8 cellular contexts compared by ENCODE assay signal in genomic region chr17:6913608-6914443, GRCh38.
A peak's percentile ranks its signal among the peaks of the same experiment; 100 is the strongest.
DNase-seq lines count a peak whose midpoint lies in the region; ATAC-seq and TF ChIP-seq lines count a peak whose summit lies in the region.

No MANE protein-coding gene starts in this region.

- H3K79me2 ChIP-seq in parathyroid adenoma: no peaks in the 10 kb centered on the region

- TF ChIP-seq POLR2A in testis (IDR thresholded peaks at IDR 0.05): no peak

- DNase-seq in C1 segment of cervical spinal cord (lab: John Stamatoyannopoulos, UW) (peak in 11 of 14 donors; percentile 1 to 46 (median 26)), HuH-7 (ENCODE audit: low spot score) (peak; percentile 41), SK-MEL-5 (ENCODE audit: low read depth, low spot score) (peak; percentile 75), globus pallidus (ENCODE audit: low spot score) (peak; percentile 45), testis (peak; percentile 85)
- DNase-seq in activated naive CD4-positive, alpha-beta T cell treated with Interleukin-2 at 50 U/mL for 16 hours: peak; percentile 79

- H3K4me2 ChIP-seq in parathyroid adenoma (ENCODE audit: low read length): peak overlapping the region; percentile 68

- TF ChIP-seq CTCF in parathyroid adenoma (IDR thresholded peaks at IDR 0.05) (peak; percentile 87), testis (IDR thresholded peaks at IDR 0.05) (peak; percentile 28 to 77 (median 75))

- 13 to 14% methylated on average over 18 to 32 of the region's 32 CpGs for WGBS in testis, 2 donors

- H3K36me3 ChIP-seq in parathyroid adenoma (ENCODE audit: control insufficient read depth, insufficient read depth, low read length) (no peaks in the 10 kb centered on the region), testis (ENCODE audit: low read depth, missing control alignments) (no peaks in the 10 kb centered on the region)

- in situ Hi-C loops in SK-MEL-5 (cut with HindIII; ENCODE audit: low pct_unique_long_range_greater_than_20kb, low sequenced_read_pairs): no loop called here

- no peak overlapping the region for H3K9ac ChIP-seq in parathyroid adenoma

- H3K27me3 ChIP-seq in parathyroid adenoma (ENCODE audit: control insufficient read depth, insufficient read depth, low read length) (no peaks in the 10 kb centered on the region), testis (no peaks in the 10 kb centered on the region)

- peak overlapping the region; percentile 1 for H2AFZ ChIP-seq in parathyroid adenoma

- peak overlapping the region; percentile 27 for H3K4me3 ChIP-seq in parathyroid adenoma (ENCODE audit: low read depth, low read length)
- H3K4me3 ChIP-seq in testis: peak overlapping the region in 1 of 2 donors; percentile 24

- intact Hi-C loops in testis (cut with DNase I; ENCODE audit: low total_unique reads): no loop called here

- no peak for ATAC-seq in HG03025 (IDR thresholded peaks at IDR 0.05; ENCODE audit: low FRiP score, unreplicated experiment)

- H3K27ac ChIP-seq in parathyroid adenoma: no peak overlapping the region
- H3K27ac ChIP-seq in testis: no peak overlapping the region

- H3K4me1 ChIP-seq in parathyroid adenoma: no peaks in the 10 kb centered on the region
- H3K4me1 ChIP-seq in testis: peaks cover 9% of the 10 kb centered on the region

- H3K9me3 ChIP-seq in parathyroid adenoma (ENCODE audit: control insufficient read depth, low read length) (no peaks in the 10 kb centered on the region), testis (no peaks in the 10 kb centered on the region)

Comparison
In these comparisons a context has a peak if more than half of its experiments do, and no peak if none do; other contexts are left out.
1. DNase-seq: peak in every context shown above with its lines; median percentile 85 in testis; 79 in activated naive CD4-positive, alpha-beta T cell treated with Interleukin-2 at 50 U/mL for 16 hours; 75 in SK-MEL-5; 45 in globus pallidus; 41 in HuH-7; 26 in C1 segment of cervical spinal cord.